In genomic region chr6:81752969-81753708, GRCh38 we compare ENCODE assay signal across 9 cellular contexts.
DNase-seq lines count a peak whose midpoint lies in the region; ATAC-seq and TF ChIP-seq lines count a peak whose summit lies in the region.
"Had no signal": no experiment of that assay in that cellular context is flagged by ENCODE, and none has a peak within 500 bp of the region (broad histone marks: within the 10 kb centered on the region; RNA-seq: fewer than 3 reads in every experiment).

No MANE protein-coding gene starts in this region.

- peak overlapping the region; percentile 97 for H3K4me3 ChIP-seq in choroid plexus epithelial cell (ENCODE audit: low read depth, low read length)
- H3K4me3 ChIP-seq: BLaER1 had no signal

- ATAC-seq in HG02973 (IDR thresholded peaks at IDR 0.05; ENCODE audit: unreplicated experiment): peak; percentile 33

- peak; percentile 41 for DNase-seq in NCI-H1105 treated with DMSO at 0.1 percent for 48 hours (lab: John Stamatoyannopoulos, UW)
- no peak for DNase-seq in NCI-H1105 (lab: John Stamatoyannopoulos, UW)
- peak; percentile 93 for DNase-seq in NCI-H345 (lab: John Stamatoyannopoulos, UW)
- DNase-seq in activated CD4-positive, alpha-beta T cell treated with anti-CD3 and anti-CD28 coated beads for 4 hours: peak; percentile 53 to 60
- peak; percentile 94 for DNase-seq in choroid plexus epithelial cell (ENCODE audit: low read depth)
- peak; percentile 83 for DNase-seq in kidney glomerular epithelial cell (lab: John Stamatoyannopoulos, UW)
- peak; percentile 34 for DNase-seq in stimulated activated CD4-positive, alpha-beta T cell treated with anti-CD3 and anti-CD28 coated beads, Interleukin-15, amount 100 ng/mL, for 1 hour (ENCODE audit: low read depth in 1 of 2, low spot score in 1 of 2)

- TF ChIP-seq CTCF in choroid plexus epithelial cell (conservative IDR thresholded peaks at IDR 0.05; ENCODE audit: low read depth, low read length): peak; percentile 27
